Comparison of ENCODE assay signal across 10 cellular contexts in genomic region chr3:34012102-34012461, GRCh38.
DNase-seq lines count a peak whose midpoint lies in the region; ATAC-seq, FAIRE-seq and TF ChIP-seq lines count a peak whose summit lies in the region.
"Had no signal": no experiment of that assay in that cellular context is flagged by ENCODE, and none has a peak within 500 bp of the region (broad histone marks: within the 10 kb centered on the region; RNA-seq: fewer than 3 reads in every experiment).

No MANE protein-coding gene starts in this region.

- peaks cover 18% of the 10 kb centered on the region for H3K4me1 ChIP-seq in keratinocyte (ENCODE audit: control insufficient read depth, extremely low read depth, insufficient read depth, low read length)

- no peaks in the 10 kb centered on the region for H3K27me3 ChIP-seq in keratinocyte (ENCODE audit: control insufficient read depth, extremely low read depth, insufficient read depth, low read length)
- H3K27me3 ChIP-seq: Peyer's patch had no signal

- H3K27ac ChIP-seq in keratinocyte (ENCODE audit: control insufficient read depth, insufficient read depth, low read length) (no peak overlapping the region), caudate nucleus (ENCODE audit: low read depth, low read length) (no peak overlapping the region)
- H3K27ac ChIP-seq: Peyer's patch had no signal

- TF ChIP-seq CTCF in keratinocyte (optimal IDR thresholded peaks at IDR 0.05 in 1 of 3, IDR thresholded peaks at IDR 0.05 in 1 of 3, conservative IDR thresholded peaks at IDR 0.05 in 1 of 3; ENCODE audit: extremely low read depth in 1 of 3, insufficient read depth in 2 of 3, low read length in 3 of 3): no peak

- DNase-seq in AG08395 (ENCODE audit: low spot score) (peak; percentile 95), HS-5 (ENCODE audit: low read depth) (peak; percentile 95), amniotic epithelial cell (ENCODE audit: low read depth) (peak; percentile 89), keratinocyte (ENCODE audit: low read depth, low spot score) (peak; percentile 41), activated T-cell treated with anti-CD3 and anti-CD28 coated beads for 4 hours (no peak), caudate nucleus (lab: John Stamatoyannopoulos, UW) (no peak)
- DNase-seq: activated naive CD8-positive, alpha-beta T cell treated with anti-CD3 and anti-CD28 coated beads, Interleukin-2, amount 10 ng/mL, durations not matched to agents 7 days and 5 days had no signal

- H3K9ac ChIP-seq in keratinocyte (ENCODE audit: control insufficient read depth, extremely low read depth, insufficient read depth, low read length): no peak overlapping the region

- peak; percentile 93 for FAIRE-seq in keratinocyte (lab: Jason Lieb, UNC)

- no peak overlapping the region for H2AFZ ChIP-seq in keratinocyte (ENCODE audit: control insufficient read depth, low read length)

- no peak overlapping the region for H3K4me2 ChIP-seq in keratinocyte (ENCODE audit: control insufficient read depth, extremely low read depth, insufficient read depth, low read depth, low read length)

- H3K4me3 ChIP-seq in keratinocyte (ENCODE audit: control insufficient read depth in 2 of 3, extremely low read depth in 1 of 3, insufficient read depth in 2 of 3, low read depth in 1 of 3, low read length in 3 of 3): no peak overlapping the region
- H3K4me3 ChIP-seq: Peyer's patch had no signal

- H4K20me1 ChIP-seq in keratinocyte (ENCODE audit: control insufficient read depth, extremely low read depth, insufficient read depth, low read length): no peaks in the 10 kb centered on the region

- H3K9me3 ChIP-seq in keratinocyte (ENCODE audit: control insufficient read depth, low read depth, low read length): no peaks in the 10 kb centered on the region
- H3K9me3 ChIP-seq: Peyer's patch had no signal

- no peaks in the 10 kb centered on the region for H3K9me1 ChIP-seq in keratinocyte (ENCODE audit: control insufficient read depth, extremely low read depth, insufficient read depth, low read length)

- H3K79me2 ChIP-seq in keratinocyte (ENCODE audit: control insufficient read depth, insufficient read depth, low read length): no peaks in the 10 kb centered on the region

- no peak for ATAC-seq in HG03378 (IDR thresholded peaks at IDR 0.05; ENCODE audit: unreplicated experiment)
- ATAC-seq in HG03280 (IDR thresholded peaks at IDR 0.05; ENCODE audit: unreplicated experiment): no peak

- H3K36me3 ChIP-seq in keratinocyte (ENCODE audit: control insufficient read depth in 2 of 2, extremely low read depth in 1 of 2, insufficient read depth in 2 of 2, low read length in 2 of 2): no peaks in the 10 kb centered on the region
- H3K36me3 ChIP-seq: Peyer's patch had no signal

- dilution Hi-C loops in keratinocyte (cut with MboI; ENCODE audit: extremely low pct_ligation_motif_present, low sequenced_read_pairs): no loop called here

Comparison
In these comparisons a context has a peak if more than half of its experiments do, and no peak if none do; other contexts are left out.
1. DNase-seq: peak in AG08395 (single experiment), HS-5 (single experiment), amniotic epithelial cell (single experiment) and keratinocyte (single experiment); none in activated T-cell treated with anti-CD3 and anti-CD28 coated beads for 4 hours (single experiment) and caudate nucleus (0 of 61).